In genomic region chr9:4594545-4594944, GRCh38 we compare ENCODE assay signal across 1 cellular context.
TF ChIP-seq lines count a peak whose summit lies in the region.

No MANE protein-coding gene starts in this region.

TF ChIP-seq in WTC11, 78 proteins besides CTCF, POLR2A, EP300 and RAD21 (continued from another document):
- TF ChIP-seq PRDM15 (CRISPR knock-in tag; IDR thresholded peaks at IDR 0.05), result no peak
- no peak for TF ChIP-seq ZBTB21 (CRISPR knock-in tag; IDR thresholded peaks at IDR 0.05; ENCODE audit: borderline replicate concordance)
- no peak for TF ChIP-seq NFATC4 (CRISPR knock-in tag; IDR thresholded peaks at IDR 0.05)
- no peak for TF ChIP-seq NR1H2 (CRISPR knock-in tag; IDR thresholded peaks at IDR 0.05)
- TF ChIP-seq ZNF138 (CRISPR knock-in tag; conservative IDR thresholded peaks at IDR 0.05), result no peak
- no peak for TF ChIP-seq RORB (CRISPR knock-in tag; IDR thresholded peaks at IDR 0.05)
- no peak for TF ChIP-seq AR (CRISPR knock-in tag; IDR thresholded peaks at IDR 0.05)
- TF ChIP-seq ZNF263 (CRISPR knock-in tag; IDR thresholded peaks at IDR 0.05; ENCODE audit: low read depth), result no peak
